8 cellular contexts compared by ENCODE assay signal in the genomic region with DNA sequence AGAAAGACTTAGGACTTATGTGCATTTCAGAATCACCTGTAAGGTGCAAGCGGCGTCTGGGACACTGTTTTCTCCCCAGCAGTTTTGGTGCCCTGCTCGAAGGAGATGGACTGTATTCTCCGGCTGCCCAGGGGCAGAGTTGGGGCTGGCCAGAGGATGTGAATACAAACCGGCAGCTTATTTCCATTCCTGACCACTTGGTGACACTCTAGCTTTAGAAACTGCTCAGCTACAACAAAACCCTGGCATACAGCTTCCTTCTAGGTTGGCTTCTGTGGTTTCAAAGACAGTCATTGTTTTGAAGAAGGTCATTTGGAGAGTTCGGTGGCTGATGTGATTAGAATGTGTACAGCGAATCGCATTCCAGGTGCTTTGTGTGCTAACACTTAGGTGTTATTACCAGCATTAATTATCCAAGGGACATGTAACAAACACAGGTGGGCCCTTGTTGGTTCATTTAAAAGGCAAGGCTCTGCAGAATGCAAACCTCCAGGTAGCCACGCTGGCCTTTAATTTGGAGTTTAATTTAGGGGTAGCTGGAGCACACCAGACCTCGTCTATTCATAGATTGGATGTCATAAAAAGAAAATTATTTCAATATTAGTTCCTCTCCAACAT.
DNase-seq lines count a peak whose midpoint lies in the region; ATAC-seq, FAIRE-seq and TF ChIP-seq lines count a peak whose summit lies in the region.

No MANE protein-coding gene starts in this region.

- dilution Hi-C loops in endothelial cell of umbilical vein (cut with MboI; ENCODE audit: extremely low pct_ligation_motif_present, low sequenced_read_pairs) = no loop called here

- CTCF ChIA-PET in endothelial cell of umbilical vein (lab: Charles Lee) = interaction anchor here (0.6 to 5.2 kb wide), 37 partner anchors 9 to 1761 kb away, joined by 3 to 131 read pairs (median 4); no protein-coding TSS in a partner anchor

- intact Hi-C loops in endothelial cell of umbilical vein (cut with micrococcal nuclease) = loop anchor here (1.0 to 5.0 kb wide), 11 partner anchors 64 to 977 kb away; no protein-coding TSS in a partner anchor

- peak overlapping the region; percentile 24 for H3K27ac ChIP-seq in endothelial cell of umbilical vein (ENCODE audit: insufficient read depth, low read depth, low read length)

- H3K27ac Mint-ChIP-seq in activated naive CD4-positive, alpha-beta T cell treated with anti-CD3 and anti-CD28 coated beads, Interleukin-2, amount 50 U/mL, for 72 hours = no peak overlapping the region

- TF ChIP-seq CTCF in LNCAP (IDR thresholded peaks at IDR 0.05) (peak; percentile 78), endothelial cell of umbilical vein (IDR thresholded peaks at IDR 0.05; ENCODE audit: extremely low read depth in 1 of 2, insufficient read depth in 1 of 2, low read depth in 1 of 2, low read length in 2 of 2) (peak; percentile 76 to 78)

- no peaks in the 10 kb centered on the region for H3K9me3 Mint-ChIP-seq in activated naive CD4-positive, alpha-beta T cell treated with anti-CD3 and anti-CD28 coated beads, Interleukin-2, amount 50 U/mL, for 72 hours

- peak overlapping the region; percentile 77 for H2AFZ ChIP-seq in endothelial cell of umbilical vein (ENCODE audit: low read depth, low read length)

- H3K9ac ChIP-seq in endothelial cell of umbilical vein (replicated peaks; ENCODE audit: extremely low read depth, insufficient read depth, low read length) = no peak overlapping the region

- no peak overlapping the region for H3K4me2 ChIP-seq in endothelial cell of umbilical vein (ENCODE audit: insufficient read depth, low read length)

- ATAC-seq in activated naive CD4-positive, alpha-beta T cell treated with anti-CD3 and anti-CD28 coated beads, Interleukin-2, amount 50 U/mL, for 72 hours = peak; percentile 26 to 55

- H3K36me3 Mint-ChIP-seq in activated naive CD4-positive, alpha-beta T cell treated with anti-CD3 and anti-CD28 coated beads, Interleukin-2, amount 50 U/mL, for 72 hours = no peaks in the 10 kb centered on the region

- TF ChIP-seq POLR2A in endothelial cell of umbilical vein (IDR thresholded peaks at IDR 0.05; ENCODE audit: low read depth, low read length) = no peak

- POLR2A ChIA-PET in endothelial cell of umbilical vein (lab: Charles Lee) = interaction anchor here (0.6 to 1.0 kb wide), 3 partner anchors 62 to 808 kb away, joined by 3 to 5 read pairs (median 4); no protein-coding TSS in a partner anchor

- TSS peak; percentile 63 for BruUV-seq in endothelial cell of umbilical vein (replicated peaks; lab: Mats Ljungman, UMichigan)

- no peaks in the 10 kb centered on the region for H3K79me2 ChIP-seq in endothelial cell of umbilical vein (ENCODE audit: control insufficient read depth, insufficient read depth, low read length)

- FAIRE-seq in endothelial cell of umbilical vein (lab: Jason Lieb, UNC) = peak; percentile 96

- no peaks in the 10 kb centered on the region for H3K27me3 ChIP-seq in endothelial cell of umbilical vein (ENCODE audit: control insufficient read depth in 2 of 2, insufficient read depth in 2 of 2, low read length in 2 of 2)

- no peak overlapping the region for H3K4me3 ChIP-seq in endothelial cell of umbilical vein (replicated peaks in 1 of 3; ENCODE audit: insufficient read depth in 1 of 3, low read depth in 1 of 3, low read length in 3 of 3)

- no peak for DNase-seq in activated naive CD4-positive, alpha-beta T cell treated with anti-CD3 and anti-CD28 coated beads, Interleukin-2, amount 50 U/mL, for 72 hours (ENCODE audit: low spot score in 2 of 2)
- DNase-seq in activated naive CD4-positive, alpha-beta T cell treated with anti-CD3 and anti-CD28 coated beads, Interleukin-2, amount 50 U/mL, for 16 hours = no peak
- peak; percentile 86 for DNase-seq in HCEC 1CT
- peak; percentile 40 to 53 for DNase-seq in SHP77 (lab: John Stamatoyannopoulos, UW)
- DNase-seq in endothelial cell of umbilical vein (ENCODE audit: low read depth, low spot score) = peak; percentile 87
- peak; percentile 59 for DNase-seq in middle frontal gyrus (ENCODE audit: extremely low spot score, low spot score)
- DNase-seq in activated CD4-positive, alpha-beta T cell treated with anti-CD3 and anti-CD28 coated beads, Interleukin-2, amount 50 U/mL, for 48 hours = no peak

- H4K20me1 ChIP-seq in endothelial cell of umbilical vein (replicated peaks; ENCODE audit: control insufficient read depth, extremely low read depth, insufficient read depth, low read length) = no peaks in the 10 kb centered on the region

- H3K36me3 ChIP-seq in endothelial cell of umbilical vein (ENCODE audit: control insufficient read depth in 2 of 2, extremely low read depth in 1 of 2, insufficient read depth in 2 of 2, low read length in 2 of 2) = no peaks in the 10 kb centered on the region

- H3K9me1 ChIP-seq in endothelial cell of umbilical vein (replicated peaks; ENCODE audit: control insufficient read depth, extremely low read depth, insufficient read depth, low read length) = no peaks in the 10 kb centered on the region

- peaks cover 7% of the 10 kb centered on the region for H3K4me1 ChIP-seq in endothelial cell of umbilical vein (ENCODE audit: control insufficient read depth, extremely low read depth, insufficient read depth, low read length)

- no peaks in the 10 kb centered on the region for H3K9me3 ChIP-seq in endothelial cell of umbilical vein (replicated peaks; ENCODE audit: control insufficient read depth, insufficient read depth, low read length)

TF ChIP-seq in endothelial cell of umbilical vein, 7 proteins besides CTCF, POLR2A, EP300 and RAD21:
- TF ChIP-seq FOS (IDR thresholded peaks at IDR 0.05; ENCODE audit: borderline replicate concordance, insufficient read depth, low read length) = no peak
- TF ChIP-seq, protein P1, sequence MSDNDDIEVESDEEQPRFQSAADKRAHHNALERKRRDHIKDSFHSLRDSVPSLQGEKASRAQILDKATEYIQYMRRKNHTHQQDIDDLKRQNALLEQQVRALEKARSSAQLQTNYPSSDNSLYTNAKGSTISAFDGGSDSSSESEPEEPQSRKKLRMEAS (IDR thresholded peaks at IDR 0.05; ENCODE audit: insufficient read depth, insufficient read length) = no peak
- no peak for TF ChIP-seq GATA2 (IDR thresholded peaks at IDR 0.05; ENCODE audit: insufficient read depth, insufficient read length, low read depth, low read length)
- TF ChIP-seq POLR2AphosphoS5 (IDR thresholded peaks at IDR 0.05; ENCODE audit: insufficient read depth, low read depth, low read length) = no peak
- no peak for TF ChIP-seq MYC (IDR thresholded peaks at IDR 0.05; ENCODE audit: low read depth, low read length)
- no peak for TF ChIP-seq EZH2 (IDR thresholded peaks at IDR 0.05; ENCODE audit: borderline replicate concordance, low read depth, low read length, severe bottlenecking)
- no peak for TF ChIP-seq JUN (IDR thresholded peaks at IDR 0.05; ENCODE audit: borderline replicate concordance, insufficient read depth, insufficient read length, low read depth)

Comparison
In these comparisons a context has a peak if more than half of its experiments do, and no peak if none do; other contexts are left out.
1. DNase-seq: peak in HCEC 1CT (single experiment), SHP77 (2 of 2), endothelial cell of umbilical vein (single experiment) and middle frontal gyrus (single experiment); none in activated naive CD4-positive, alpha-beta T cell treated with anti-CD3 and anti-CD28 coated beads, Interleukin-2, amount 50 U/mL, for 72 hours (0 of 2), activated naive CD4-positive, alpha-beta T cell treated with anti-CD3 and anti-CD28 coated beads, Interleukin-2, amount 50 U/mL, for 16 hours (single experiment) and activated CD4-positive, alpha-beta T cell treated with anti-CD3 and anti-CD28 coated beads, Interleukin-2, amount 50 U/mL, for 48 hours (0 of 2).